In the genomic region with DNA sequence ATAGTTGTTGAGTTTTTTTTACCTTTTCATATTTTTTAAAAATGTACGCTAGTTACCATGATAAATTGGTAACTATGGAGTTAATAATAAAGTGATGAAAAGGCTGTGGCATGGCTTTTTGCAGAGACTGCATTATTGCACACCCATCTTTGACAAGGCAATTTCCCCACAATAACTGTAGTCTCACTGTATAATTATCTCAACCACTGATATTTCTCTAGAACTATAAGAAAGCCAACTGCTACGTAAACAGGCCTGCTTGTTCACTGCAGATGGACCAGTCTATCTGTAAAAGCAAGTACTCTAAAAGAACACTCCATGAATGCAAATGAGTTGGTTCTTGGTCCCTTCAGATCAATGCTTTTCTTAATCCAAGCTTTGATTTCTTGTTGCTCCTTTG, we compare ENCODE assay signal across 2 cellular contexts.
TF ChIP-seq lines count a peak whose summit lies in the region.

No MANE protein-coding gene starts in this region.

TF ChIP-seq in IMR-90, 13 proteins besides CTCF, POLR2A, EP300 and RAD21 (continued from another document):
- TF ChIP-seq MAFK (IDR thresholded peaks at IDR 0.05; ENCODE audit: low read depth, low read length) (no peak), SMC3 (IDR thresholded peaks at IDR 0.05; ENCODE audit: low read depth, low read length) (no peak), NFE2L2 (IDR thresholded peaks at IDR 0.05; ENCODE audit: low read depth, low read length) (no peak), RFX5 (IDR thresholded peaks at IDR 0.05; ENCODE audit: low read depth, low read length) (no peak), CEBPB (IDR thresholded peaks at IDR 0.05; ENCODE audit: low read depth, low read length) (no peak), CHD1 (IDR thresholded peaks at IDR 0.05; ENCODE audit: low read depth, low read length) (no peak), BHLHE40 (IDR thresholded peaks at IDR 0.05; ENCODE audit: low read depth, low read length) (no peak)
- TF ChIP-seq, protein P1, sequence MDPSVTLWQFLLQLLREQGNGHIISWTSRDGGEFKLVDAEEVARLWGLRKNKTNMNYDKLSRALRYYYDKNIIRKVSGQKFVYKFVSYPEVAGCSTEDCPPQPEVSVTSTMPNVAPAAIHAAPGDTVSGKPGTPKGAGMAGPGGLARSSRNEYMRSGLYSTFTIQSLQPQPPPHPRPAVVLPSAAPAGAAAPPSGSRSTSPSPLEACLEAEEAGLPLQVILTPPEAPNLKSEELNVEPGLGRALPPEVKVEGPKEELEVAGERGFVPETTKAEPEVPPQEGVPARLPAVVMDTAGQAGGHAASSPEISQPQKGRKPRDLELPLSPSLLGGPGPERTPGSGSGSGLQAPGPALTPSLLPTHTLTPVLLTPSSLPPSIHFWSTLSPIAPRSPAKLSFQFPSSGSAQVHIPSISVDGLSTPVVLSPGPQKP (IDR thresholded peaks at IDR 0.05; ENCODE audit: borderline replicate concordance, low read depth, low read length), result no peak
- TF ChIP-seq, protein P2, sequence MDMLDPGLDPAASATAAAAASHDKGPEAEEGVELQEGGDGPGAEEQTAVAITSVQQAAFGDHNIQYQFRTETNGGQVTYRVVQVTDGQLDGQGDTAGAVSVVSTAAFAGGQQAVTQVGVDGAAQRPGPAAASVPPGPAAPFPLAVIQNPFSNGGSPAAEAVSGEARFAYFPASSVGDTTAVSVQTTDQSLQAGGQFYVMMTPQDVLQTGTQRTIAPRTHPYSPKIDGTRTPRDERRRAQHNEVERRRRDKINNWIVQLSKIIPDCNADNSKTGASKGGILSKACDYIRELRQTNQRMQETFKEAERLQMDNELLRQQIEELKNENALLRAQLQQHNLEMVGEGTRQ (IDR thresholded peaks at IDR 0.05; ENCODE audit: low read depth, low read length), result no peak
TF ChIP-seq in IMR-90: peak in this region for 0.

TF ChIP-seq in neural cell, 6 proteins besides CTCF, POLR2A, EP300 and RAD21 (continued from another document):
- no peak for TF ChIP-seq EZH2 (IDR thresholded peaks at IDR 0.05; ENCODE audit: borderline replicate concordance, insufficient read depth, low read length, poor library complexity, severe bottlenecking)
